In the genomic region with DNA sequence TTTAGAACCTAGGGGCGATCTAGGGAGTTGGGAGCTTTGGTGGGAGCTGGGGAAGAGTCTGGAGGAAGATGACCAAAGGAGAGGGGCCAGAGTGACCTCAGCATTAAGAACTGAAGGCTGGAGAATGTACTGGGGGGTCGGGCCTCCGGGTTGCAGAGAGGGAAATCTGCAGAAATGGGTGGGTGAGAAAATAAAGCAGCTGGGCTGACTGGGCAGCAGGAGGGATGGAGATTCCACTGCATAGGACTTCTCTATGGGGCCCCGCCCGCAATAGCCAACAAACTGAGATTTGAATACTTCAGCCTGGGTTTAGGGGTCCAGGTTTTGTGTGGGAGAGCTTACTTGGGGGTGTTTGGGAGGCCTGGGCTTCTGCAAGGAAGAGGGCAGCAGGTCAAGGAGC, we compare ENCODE assay signal across 9 cellular contexts. TPM values are rescaled to one million over a fixed set of nuclear protein-coding genes. Genes with fewer than 3 reads are reported as not detected.
DNase-seq lines count a peak whose midpoint lies in the region; ATAC-seq and TF ChIP-seq lines count a peak whose summit lies in the region.
"Had no signal": no experiment of that assay in that cellular context is flagged by ENCODE, and none has a peak within 500 bp of the region (broad histone marks: within the 10 kb centered on the region; RNA-seq: fewer than 3 reads in every experiment).

No MANE protein-coding gene starts in this region.

- H3K27ac Mint-ChIP-seq in CD4-positive, CD25-positive, alpha-beta regulatory T cell = peak overlapping the region in 2 of 3 donors; percentile 74 to 94
- H3K27ac Mint-ChIP-seq in HFFc6 (peak overlapping the region; percentile 80), neural progenitor cell (peak overlapping the region; percentile 95)

- DNase-seq in CD4-positive, CD25-positive, alpha-beta regulatory T cell = no peak
- DNase-seq in HFFc6 (no peak), neural progenitor cell (ENCODE audit: low spot score) (no peak), RKO (ENCODE audit: low spot score) (no peak), DMS 273 treated with DMSO at 0.1 percent for 48 hours (lab: John Stamatoyannopoulos, UW) (no peak)
- no peak for DNase-seq in effector memory CD4-positive, alpha-beta T cell
- DNase-seq: SIG-M5 had no signal

- H3K4me1 ChIP-seq in CD4-positive, CD25-positive, alpha-beta regulatory T cell (ENCODE audit: control insufficient read depth, insufficient read depth, low read length, poor library complexity, severe bottlenecking) = peaks cover 31% of the 10 kb centered on the region
- H3K4me1 ChIP-seq in effector memory CD4-positive, alpha-beta T cell (ENCODE audit: control insufficient read depth, insufficient read depth, low read length, poor library complexity, severe bottlenecking) = peaks cover 28% of the 10 kb centered on the region
- peaks cover 75% of the 10 kb centered on the region for H3K4me1 ChIP-seq in neural progenitor cell

- H3K79me2 ChIP-seq in neural progenitor cell (ENCODE audit: low read depth) = peaks cover 31% of the 10 kb centered on the region

- H3K36me3 Mint-ChIP-seq in CD4-positive, CD25-positive, alpha-beta regulatory T cell = no peaks in the 10 kb centered on the region
- H3K36me3 Mint-ChIP-seq in HFFc6 (ENCODE audit: low read depth) (no peaks in the 10 kb centered on the region), neural progenitor cell (no peaks in the 10 kb centered on the region)

- TF ChIP-seq CTCF in HFFc6 (IDR thresholded peaks at IDR 0.05) (no peak), neural progenitor cell (IDR thresholded peaks at IDR 0.05) (no peak)

- no peaks in the 10 kb centered on the region for H3K9me3 Mint-ChIP-seq in CD4-positive, CD25-positive, alpha-beta regulatory T cell
- H3K9me3 Mint-ChIP-seq in HFFc6 = no peaks in the 10 kb centered on the region
- H3K9me3 Mint-ChIP-seq in neural progenitor cell = no peaks in the 10 kb centered on the region

- H3K9ac ChIP-seq in neural progenitor cell = no peak overlapping the region

- no peak for ATAC-seq in CD4-positive, CD25-positive, alpha-beta regulatory T cell (ENCODE audit: low read depth in 2 of 2)
- ATAC-seq in HG03439 (IDR thresholded peaks at IDR 0.05; ENCODE audit: unreplicated experiment) (no peak), GM21367 (IDR thresholded peaks at IDR 0.05; ENCODE audit: unreplicated experiment) (no peak)

- peak overlapping the region; percentile 80 to 88 (median 84) for H3K4me3 Mint-ChIP-seq in CD4-positive, CD25-positive, alpha-beta regulatory T cell
- peak overlapping the region; percentile 84 for H3K4me3 Mint-ChIP-seq in HFFc6
- peak overlapping the region; percentile 87 for H3K4me3 Mint-ChIP-seq in neural progenitor cell

- H2AFZ ChIP-seq in neural progenitor cell (replicated peaks) = no peak overlapping the region

- peaks cover 84% of the 10 kb centered on the region for H3F3A ChIP-seq in neural progenitor cell (ENCODE audit: low read depth)

- peaks cover 26% of the 10 kb centered on the region for H4K20me1 ChIP-seq in neural progenitor cell (ENCODE audit: low read depth)

- peaks cover 0 to 39% (median 17%) of the 10 kb centered on the region in 4 donors for H3K4me1 Mint-ChIP-seq in CD4-positive, CD25-positive, alpha-beta regulatory T cell
- H3K4me1 Mint-ChIP-seq in HFFc6 (ENCODE audit: low read depth) (peaks cover 89% of the 10 kb centered on the region), neural progenitor cell (peaks cover 77% of the 10 kb centered on the region)

- no peaks in the 10 kb centered on the region for H3K36me3 ChIP-seq in CD4-positive, CD25-positive, alpha-beta regulatory T cell (ENCODE audit: control insufficient read depth, insufficient read depth, low read length)
- H3K36me3 ChIP-seq in effector memory CD4-positive, alpha-beta T cell (ENCODE audit: control insufficient read depth, insufficient read depth, low read length) = no peaks in the 10 kb centered on the region
- H3K36me3 ChIP-seq in neural progenitor cell = no peaks in the 10 kb centered on the region

- peaks cover 44% of the 10 kb centered on the region for H3K27me3 Mint-ChIP-seq in CD4-positive, CD25-positive, alpha-beta regulatory T cell
- H3K27me3 Mint-ChIP-seq in HFFc6 (ENCODE audit: insufficient read depth) (peaks cover 7% of the 10 kb centered on the region), neural progenitor cell (ENCODE audit: insufficient read depth, low read depth) (peaks cover 22% of the 10 kb centered on the region)

- no peaks in the 10 kb centered on the region for H3K9me3 ChIP-seq in CD4-positive, CD25-positive, alpha-beta regulatory T cell (ENCODE audit: control insufficient read depth in 2 of 2, low read length in 2 of 2)
- H3K9me3 ChIP-seq in effector memory CD4-positive, alpha-beta T cell (ENCODE audit: control insufficient read depth, low read length) = no peaks in the 10 kb centered on the region
- no peaks in the 10 kb centered on the region for H3K9me3 ChIP-seq in neural progenitor cell (ENCODE audit: low read depth)

- H3K27ac ChIP-seq in CD4-positive, CD25-positive, alpha-beta regulatory T cell (ENCODE audit: insufficient read depth, low read length, poor library complexity, severe bottlenecking) = no peak overlapping the region
- no peak overlapping the region for H3K27ac ChIP-seq in effector memory CD4-positive, alpha-beta T cell (ENCODE audit: insufficient read depth, low read length, poor library complexity, severe bottlenecking)
- H3K27ac ChIP-seq in neural progenitor cell = peak overlapping the region; percentile 91

- peak overlapping the region; percentile 96 for H3K4me2 ChIP-seq in neural progenitor cell

- peaks cover 9% of the 10 kb centered on the region for H3K27me3 ChIP-seq in CD4-positive, CD25-positive, alpha-beta regulatory T cell (ENCODE audit: control insufficient read depth, insufficient read depth, low read length)
- H3K27me3 ChIP-seq in effector memory CD4-positive, alpha-beta T cell (replicated peaks; ENCODE audit: control insufficient read depth, insufficient read depth, low read length, poor library complexity, severe bottlenecking) = peaks cover 17% of the 10 kb centered on the region
- peaks cover 16% of the 10 kb centered on the region for H3K27me3 ChIP-seq in neural progenitor cell

- no peak overlapping the region for H3K4me3 ChIP-seq in CD4-positive, CD25-positive, alpha-beta regulatory T cell (ENCODE audit: low read depth, low read length)
- H3K4me3 ChIP-seq in effector memory CD4-positive, alpha-beta T cell (ENCODE audit: insufficient read depth, low read depth, low read length, poor library complexity, severe bottlenecking) = peak overlapping the region; percentile 87
- peak overlapping the region; percentile 61 for H3K4me3 ChIP-seq in neural progenitor cell

RNA-seq across cellular contexts. Expression of a gene that starts 1.6 kb away (rescaled TPM):
- 5.1 TPM for total RNA-seq in CD4-positive, CD25-positive, alpha-beta regulatory T cell
- not detected for polyA plus RNA-seq in CD4-positive, CD25-positive, alpha-beta regulatory T cell
- total RNA-seq in HFFc6 (2021; fragmentation: NEBNext Ultra II Directional; extraction: Animal tissue kit (Norgen Biotek cat#: 25700)) = 10 to 100 TPM; 55.9 to 70.4 (median 59.2) TPM
- 110 and 156 TPM in 2 replicates for total RNA-seq in neural progenitor cell (ENCODE audit: low replicate concordance)

RNA-seq across cellular contexts. Expression of a gene that starts 21.2 kb away (rescaled TPM):
- 19.0 TPM for total RNA-seq in CD4-positive, CD25-positive, alpha-beta regulatory T cell
- 1 to 10 TPM; 4.3 to 8.7 (median 7.2) TPM for polyA plus RNA-seq in CD4-positive, CD25-positive, alpha-beta regulatory T cell
- total RNA-seq in HFFc6 (2021; fragmentation: NEBNext Ultra II Directional; extraction: Animal tissue kit (Norgen Biotek cat#: 25700)) = 10 to 100 TPM; 11.2 to 16.0 (median 13.9) TPM
- total RNA-seq in neural progenitor cell (ENCODE audit: low replicate concordance) = 21.4 and 26.5 TPM in 2 replicates

RNA-seq across cellular contexts. Expression of a gene that starts 21.5 kb away (rescaled TPM):
- total RNA-seq in CD4-positive, CD25-positive, alpha-beta regulatory T cell = 76.7 TPM
- 10 to 100 TPM; 15.8 to 17.8 (median 17.0) TPM for polyA plus RNA-seq in CD4-positive, CD25-positive, alpha-beta regulatory T cell
- 10 to 100 TPM; 16.2 to 26.9 (median 20.6) TPM for total RNA-seq in HFFc6 (2021; fragmentation: NEBNext Ultra II Directional; extraction: Animal tissue kit (Norgen Biotek cat#: 25700))
- 17.4 and 23.7 TPM in 2 replicates for total RNA-seq in neural progenitor cell (ENCODE audit: low replicate concordance)

RNA-seq across cellular contexts. Expression of a gene that starts 29.8 kb away (rescaled TPM):
- 0.10 TPM for total RNA-seq in CD4-positive, CD25-positive, alpha-beta regulatory T cell
- polyA plus RNA-seq in CD4-positive, CD25-positive, alpha-beta regulatory T cell = not detected
- 100 to 1,000 TPM; 106 to 126 (median 116) TPM for total RNA-seq in HFFc6 (2021; fragmentation: NEBNext Ultra II Directional; extraction: Animal tissue kit (Norgen Biotek cat#: 25700))
- 83.8 and 219 TPM in 2 replicates for total RNA-seq in neural progenitor cell (ENCODE audit: low replicate concordance)

RNA-seq across cellular contexts. Expression of a gene that starts 33.9 kb away (rescaled TPM):
- 18.2 TPM for total RNA-seq in CD4-positive, CD25-positive, alpha-beta regulatory T cell
- 10 to 100 TPM; 72.5 to 86.4 (median 79.3) TPM for polyA plus RNA-seq in CD4-positive, CD25-positive, alpha-beta regulatory T cell
- 10 to 100 TPM; 82.5 to 93.7 (median 86.8) TPM for total RNA-seq in HFFc6 (2021; fragmentation: NEBNext Ultra II Directional; extraction: Animal tissue kit (Norgen Biotek cat#: 25700))
- total RNA-seq in neural progenitor cell (ENCODE audit: low replicate concordance) = 21.4 and 24.7 TPM in 2 replicates
